In the genomic region with DNA sequence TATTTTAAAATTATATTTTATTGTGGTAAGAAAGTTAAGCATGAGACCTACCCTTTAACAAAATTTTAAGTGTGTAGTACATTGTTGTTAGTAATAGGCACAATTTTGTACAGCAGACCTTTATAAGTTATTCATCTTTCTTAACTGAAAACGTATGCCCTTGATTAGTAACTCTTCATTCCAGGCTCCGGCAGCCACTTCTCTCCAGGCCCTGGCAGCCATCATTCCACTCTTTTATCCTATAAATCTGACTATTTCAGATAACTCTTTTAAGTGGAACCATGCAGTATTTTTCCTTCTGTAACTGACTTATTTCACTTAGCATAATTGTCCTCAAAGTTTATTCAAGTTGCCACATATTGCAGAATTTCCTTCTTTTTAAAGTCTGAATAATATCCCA, we compare ENCODE assay signal across 21 cellular contexts.
"Had no signal": no experiment of that assay in that cellular context is flagged by ENCODE, and none has a peak within 500 bp of the region (broad histone marks: within the 10 kb centered on the region; RNA-seq: fewer than 3 reads in every experiment).

No MANE protein-coding gene starts in this region.

- H3K36me3 ChIP-seq: MG63, SJSA1 had no signal

- H3K27me3 ChIP-seq: MG63, SJSA1 had no signal

- H3K27ac ChIP-seq: SJSA1 had no signal

- ATAC-seq: HepG2 had no signal

- DNase-seq: IMR-90, Karpas-422, KG1, MG63, NCI-H1092, NCI-H1105 treated with DMSO at 0.1 percent for 48 hours, NCI-H1417 treated with DMSO at 0.1 percent for 48 hours, NCI-H146, NCI-H1694 treated with DMSO at 0.1 percent for 48 hours, NCI-H1930, NCI-H2081, NCI-H2107, NCI-H2227 treated with DMSO at 0.1 percent for 48 hours, NCI-H524, NCI-H526 treated with DMSO at 0.1 percent for 48 hours, NCI-H748 treated with DMSO at 0.1 percent for 48 hours, Right ventricle myocardium superior, RPMI8226, SIG-M5 had no signal

- H3K4me1 ChIP-seq: SJSA1 had no signal

- H3K4me3 ChIP-seq: MG63, SJSA1 had no signal

- H3K9me3 ChIP-seq: MG63, SJSA1 had no signal
